8 cellular contexts compared by ENCODE assay signal in genomic region chr3:122794483-122794778, GRCh38. TPM values are rescaled to one million over a fixed set of nuclear protein-coding genes. Genes with fewer than 3 reads are reported as not detected.
DNase-seq lines count a peak whose midpoint lies in the region; ATAC-seq and TF ChIP-seq lines count a peak whose summit lies in the region.

No MANE protein-coding gene starts in this region.

- H3K79me2 ChIP-seq in Karpas-422 (ENCODE audit: low read length) = peaks cover 52% of the 10 kb centered on the region

- H3K4me3 Mint-ChIP-seq in dendritic cell treated with granulocyte-macrophage colony-stimulating factor and Interleukin-4, amounts not matched to agents 40 ng/mL and 50 ng/mL, for 4 days = peak overlapping the region; percentile 93
- peak overlapping the region in 6 of 10 donors; percentile 87 to 97 (median 94) for H3K4me3 Mint-ChIP-seq in naive thymus-derived CD8-positive, alpha-beta T cell

- H3K27ac ChIP-seq in Karpas-422 (ENCODE audit: low read length) = peak overlapping the region; percentile 72

- H3K27me3 ChIP-seq in Karpas-422 (ENCODE audit: low read length) = no peaks in the 10 kb centered on the region

- no peaks in the 10 kb centered on the region for H3K9me3 ChIP-seq in Karpas-422 (ENCODE audit: low read length)

- H3K4me2 ChIP-seq in Karpas-422 (ENCODE audit: low read depth, low read length, poor library complexity, severe bottlenecking) = peak overlapping the region; percentile 97

- H3K36me3 Mint-ChIP-seq in dendritic cell treated with granulocyte-macrophage colony-stimulating factor and Interleukin-4, amounts not matched to agents 40 ng/mL and 50 ng/mL, for 4 days (ENCODE audit: low read depth) = peaks cover 28% of the 10 kb centered on the region
- H3K36me3 Mint-ChIP-seq in naive thymus-derived CD8-positive, alpha-beta T cell = no peaks in the 10 kb centered on the region

- H3K4me1 ChIP-seq in Karpas-422 (ENCODE audit: low read length) = peaks cover 47% of the 10 kb centered on the region

- H3K9me2 ChIP-seq in Karpas-422 (replicated peaks; ENCODE audit: insufficient read depth, low read length) = no peaks in the 10 kb centered on the region

- H3K36me3 ChIP-seq in Karpas-422 (ENCODE audit: insufficient read depth, low read length) = 0 out of 2 replicates have a peak, but pooled peaks cover 4% of the 10 kb centered on the region

- H3K4me3 ChIP-seq in AG10803 (ENCODE audit: low read length) = peak overlapping the region; percentile 90
- peak overlapping the region; percentile 71 for H3K4me3 ChIP-seq in Karpas-422 (ENCODE audit: low read length)

- intact Hi-C loops in dendritic cell treated with granulocyte-macrophage colony-stimulating factor and Interleukin-4, amounts not matched to agents 40 ng/mL and 50 ng/mL, for 4 days (cut with micrococcal nuclease) = loop anchor here (5.0 to 10.0 kb wide), 2 partner anchors 33 to 110 kb away; partner anchors contain the start of gene PARP14

- POLR2A ChIA-PET in naive thymus-derived CD8-positive, alpha-beta T cell (lab: Charles Lee) = interaction anchor here (1.2 kb wide), 1 partner anchor 280 kb away, joined by 4 read pairs; the partner anchor contains the start of gene KPNA1

- peak overlapping the region; percentile 77 for H3K9ac ChIP-seq in Karpas-422 (ENCODE audit: low read length)

- no peak for ATAC-seq in naive thymus-derived CD8-positive, alpha-beta T cell
- no peak for ATAC-seq in GM21423 (IDR thresholded peaks at IDR 0.05; ENCODE audit: unreplicated experiment)

- peak overlapping the region; percentile 84 for H2AFZ ChIP-seq in Karpas-422 (ENCODE audit: low read length)

- peak overlapping the region; percentile 92 for H3K27ac Mint-ChIP-seq in dendritic cell treated with granulocyte-macrophage colony-stimulating factor and Interleukin-4, amounts not matched to agents 40 ng/mL and 50 ng/mL, for 4 days
- peak overlapping the region in 7 of 10 donors; percentile 92 to 99 (median 96) for H3K27ac Mint-ChIP-seq in naive thymus-derived CD8-positive, alpha-beta T cell

- H3K27me3 Mint-ChIP-seq in dendritic cell treated with granulocyte-macrophage colony-stimulating factor and Interleukin-4, amounts not matched to agents 40 ng/mL and 50 ng/mL, for 4 days = no peaks in the 10 kb centered on the region
- no peaks in the 10 kb centered on the region for H3K27me3 Mint-ChIP-seq in naive thymus-derived CD8-positive, alpha-beta T cell

- no peak for TF ChIP-seq CTCF in AG10803 (conservative IDR thresholded peaks at IDR 0.05; ENCODE audit: low read length)

- DNase-seq in AG10803 (ENCODE audit: low read depth) = peak; percentile 47
- DNase-seq in Karpas-422 = no peak
- no peak for DNase-seq in naive thymus-derived CD8-positive, alpha-beta T cell
- DNase-seq in NCI-H345 (lab: John Stamatoyannopoulos, UW) = no peak
- DNase-seq in kidney tubule cell (ENCODE audit: low spot score) = no peak
- no peak for DNase-seq in EL

- no peaks in the 10 kb centered on the region for H3K9me3 Mint-ChIP-seq in dendritic cell treated with granulocyte-macrophage colony-stimulating factor and Interleukin-4, amounts not matched to agents 40 ng/mL and 50 ng/mL, for 4 days
- H3K9me3 Mint-ChIP-seq in naive thymus-derived CD8-positive, alpha-beta T cell = no peaks in the 10 kb centered on the region

- no peaks in the 10 kb centered on the region; the same call in 1 of the 2 replicates for H4K20me1 ChIP-seq in Karpas-422 (ENCODE audit: insufficient read depth, low read depth, low read length)

- H3K4me1 Mint-ChIP-seq in dendritic cell treated with granulocyte-macrophage colony-stimulating factor and Interleukin-4, amounts not matched to agents 40 ng/mL and 50 ng/mL, for 4 days (ENCODE audit: low read depth) = peaks cover 16% of the 10 kb centered on the region
- H3K4me1 Mint-ChIP-seq in naive thymus-derived CD8-positive, alpha-beta T cell = peaks cover 21 to 39% (median 27%) of the 10 kb centered on the region in 4 donors

RNA-seq across cellular contexts. Expression of gene SLC49A4, which starts 0.4 kb away (rescaled TPM):
- total RNA-seq in Karpas-422 (2014; rRNA removed; shearing (Covaris generic); ENCODE audit: low replicate concordance) = 6.3 and 6.4 TPM in 2 replicates
- 1 to 10 TPM; 7.5 to 8.7 TPM for total RNA-seq in naive thymus-derived CD8-positive, alpha-beta T cell
- 1 to 10 TPM; 1.3 to 2.5 (median 1.8) TPM for polyA plus RNA-seq in naive thymus-derived CD8-positive, alpha-beta T cell

RNA-seq across cellular contexts. Expression of gene HSPBAP1, which starts 0.8 kb away (rescaled TPM):
- 16.4 and 28.2 TPM in 2 replicates for total RNA-seq in Karpas-422 (2014; rRNA removed; shearing (Covaris generic); ENCODE audit: low replicate concordance)
- 10 to 100 TPM; 22.1 to 23.7 TPM for total RNA-seq in naive thymus-derived CD8-positive, alpha-beta T cell
- polyA plus RNA-seq in naive thymus-derived CD8-positive, alpha-beta T cell = 1 to 10 TPM; 3.3 to 7.8 (median 5.6) TPM
